1 cellular context compared by ENCODE assay signal in genomic region chrY:18025487-18025886, GRCh38. TPM values are rescaled to one million over a fixed set of nuclear protein-coding genes. Genes with fewer than 3 reads are reported as not detected.
"Had no signal": no experiment of that assay in that cellular context is flagged by ENCODE, and none has a peak within 500 bp of the region (broad histone marks: within the 10 kb centered on the region; RNA-seq: fewer than 3 reads in every experiment).

Gene CDY2A, plus strand, starts transcription at chrY:18025787. Its CDS starts 328 bp downstream, at chrY:18026115.

RNA-seq across cellular contexts. Expression of gene CDY2A, which starts in this region (rescaled TPM):
- polyA plus RNA-seq: GM12878 had no signal
